In the genomic region with DNA sequence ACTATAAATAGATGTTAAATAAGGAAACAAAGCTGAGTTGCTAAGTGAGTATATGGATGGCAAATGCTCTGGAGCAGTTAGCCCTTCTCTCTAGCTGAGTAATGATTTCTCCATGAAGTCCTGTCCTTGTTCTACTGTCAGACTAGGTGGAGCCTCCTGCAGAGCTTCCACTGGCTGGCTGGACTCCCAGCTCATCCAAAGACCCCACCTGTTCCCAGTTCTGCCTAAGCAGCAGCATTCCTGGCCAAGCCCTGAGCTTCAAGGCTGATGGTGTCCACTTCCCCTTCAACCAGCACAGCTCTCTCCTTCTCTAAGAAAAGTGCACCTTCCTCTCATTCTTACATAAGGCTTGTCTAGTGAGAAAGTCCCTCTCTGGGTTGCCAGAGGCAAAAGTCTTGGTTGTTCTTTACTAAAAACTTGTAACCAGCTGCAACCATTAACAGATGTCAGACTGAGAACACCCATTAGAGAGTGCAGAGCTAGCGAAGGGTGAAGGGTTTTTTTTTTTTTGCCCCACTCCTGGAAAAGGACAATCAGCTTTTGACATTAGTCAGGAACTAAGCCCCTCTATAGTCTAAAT, we compare ENCODE assay signal across 12 cellular contexts. TPM values are rescaled to one million over a fixed set of nuclear protein-coding genes. Genes with fewer than 3 reads are reported as not detected.
DNase-seq lines count a peak whose midpoint lies in the region; ATAC-seq and TF ChIP-seq lines count a peak whose summit lies in the region.
"Had no signal": no experiment of that assay in that cellular context is flagged by ENCODE, and none has a peak within 500 bp of the region (broad histone marks: within the 10 kb centered on the region; RNA-seq: fewer than 3 reads in every experiment).

No MANE protein-coding gene starts in this region.

- H4K20me1 ChIP-seq in DOHH2 (ENCODE audit: control insufficient read depth, insufficient read depth, low read depth, low read length) (no peaks in the 10 kb centered on the region), mammary epithelial cell (ENCODE audit: insufficient read depth, low read length) (no peaks in the 10 kb centered on the region)

- no peak overlapping the region for H3K4me3 Mint-ChIP-seq in MCF 10A (ENCODE audit: unreplicated experiment)
- H3K4me3 Mint-ChIP-seq: neural progenitor cell had no signal

- no peaks in the 10 kb centered on the region for H3K4me1 Mint-ChIP-seq in MCF 10A (ENCODE audit: insufficient read depth, unreplicated experiment)

- no peak overlapping the region for H3K9ac ChIP-seq in mammary epithelial cell (ENCODE audit: insufficient read depth, low read length)
- H3K9ac ChIP-seq: neural progenitor cell had no signal

- no peaks in the 10 kb centered on the region for H3K27me3 Mint-ChIP-seq in MCF 10A (ENCODE audit: insufficient read depth, unreplicated experiment)

- CTCF ChIA-PET in MCF 10A (lab: Yijun Ruan, JAX): interaction anchor here (0.6 to 1.5 kb wide), 2 partner anchors 9 to 144 kb away, joined by 3 to 8 read pairs; no protein-coding TSS in a partner anchor
- CTCF ChIA-PET in mammary epithelial cell (lab: Charles Lee; ENCODE audit: low non-redundant PET): no interaction called here

- TF ChIP-seq CTCF in DOHH2 (IDR thresholded peaks at IDR 0.05; ENCODE audit: low read depth, low read length, poor library complexity, severe bottlenecking) (no peak), esophagus muscularis mucosa (IDR thresholded peaks at IDR 0.05) (no peak), MCF 10A (IDR thresholded peaks at IDR 0.05; ENCODE audit: unreplicated experiment) (no peak), mammary epithelial cell (conservative IDR thresholded peaks at IDR 0.05 in 1 of 2, IDR thresholded peaks at IDR 0.05 in 1 of 2; ENCODE audit: extremely low read depth in 1 of 2, insufficient read depth in 1 of 2, low read depth in 1 of 2, low read length in 2 of 2) (no peak)

- no peak overlapping the region for H3K27ac Mint-ChIP-seq in MCF 10A (ENCODE audit: low read depth, unreplicated experiment)
- H3K27ac Mint-ChIP-seq: neural progenitor cell had no signal

- no peaks in the 10 kb centered on the region for H3K9me3 ChIP-seq in DOHH2 (ENCODE audit: control insufficient read depth, insufficient read depth, low read length)
- H3K9me3 ChIP-seq in esophagus muscularis mucosa: no peaks in the 10 kb centered on the region
- no peaks in the 10 kb centered on the region for H3K9me3 ChIP-seq in mammary epithelial cell (replicated peaks; ENCODE audit: insufficient read depth, low read length)

- intact Hi-C loops in esophagus muscularis mucosa (cut with DNase I): no loop called here
- intact Hi-C loops in MCF 10A (cut with micrococcal nuclease): no loop called here
- intact Hi-C loops in mammary epithelial cell (cut with micrococcal nuclease): no loop called here

- 90% methylated on average over 1 of the region's 1 CpG for WGBS in esophagus muscularis mucosa
- WGBS in mammary epithelial cell (ENCODE audit: low coverage, missing lambda C conversion rate): 80% methylated on average over 1 of the region's 1 CpG

- DNase-seq in NCI-H446 (lab: John Stamatoyannopoulos, UW): peak; percentile 13 to 37
- no peak for DNase-seq in esophagus muscularis mucosa (ENCODE audit: extremely low spot score)
- no peak for DNase-seq in MCF 10A (ENCODE audit: unreplicated experiment)
- no peak for DNase-seq in EL
- DNase-seq in mammary epithelial cell: no peak
- DNase-seq: DMS153, WERI-Rb-1 had no signal

- no peaks in the 10 kb centered on the region for H3K36me3 ChIP-seq in DOHH2 (ENCODE audit: control insufficient read depth, low read length)
- H3K36me3 ChIP-seq in esophagus muscularis mucosa: no peaks in the 10 kb centered on the region
- no peaks in the 10 kb centered on the region for H3K36me3 ChIP-seq in mammary epithelial cell (ENCODE audit: insufficient read depth, low read length)
- H3K36me3 ChIP-seq: neural progenitor cell, WERI-Rb-1 had no signal

- no peak for TF ChIP-seq POLR2A in esophagus muscularis mucosa (IDR thresholded peaks at IDR 0.05; ENCODE audit: low read depth)

- H3K79me2 ChIP-seq in DOHH2 (ENCODE audit: control insufficient read depth, low read length) (no peaks in the 10 kb centered on the region), mammary epithelial cell (ENCODE audit: insufficient read depth, low read length) (no peaks in the 10 kb centered on the region)

- H2AFZ ChIP-seq in mammary epithelial cell (ENCODE audit: low read depth, low read length): no peak overlapping the region

- BruUV-seq in MCF 10A (replicated peaks; lab: Mats Ljungman, UMichigan): no TSS peak
- BruUV-seq in mammary epithelial cell (replicated peaks; lab: Mats Ljungman, UMichigan): no TSS peak

- H3K4me2 ChIP-seq in DOHH2 (ENCODE audit: low read length) (peak overlapping the region; percentile 38), mammary epithelial cell (ENCODE audit: insufficient read depth, low read depth, low read length) (no peak overlapping the region)
- H3K4me2 ChIP-seq: neural progenitor cell had no signal

- H3K4me1 ChIP-seq in DOHH2 (ENCODE audit: control insufficient read depth, low read length) (peaks cover 79% of the 10 kb centered on the region), esophagus muscularis mucosa (no peaks in the 10 kb centered on the region), mammary epithelial cell (ENCODE audit: insufficient read depth, low read length) (no peaks in the 10 kb centered on the region)
- H3K4me1 ChIP-seq: neural progenitor cell had no signal

- peak; percentile 47 for ATAC-seq in GM19035 (IDR thresholded peaks at IDR 0.05; ENCODE audit: unreplicated experiment)
- peak; percentile 59 for ATAC-seq in HG02870 (IDR thresholded peaks at IDR 0.05; ENCODE audit: unreplicated experiment)

- peaks cover 10% of the 10 kb centered on the region for H3K9me3 Mint-ChIP-seq in MCF 10A (ENCODE audit: unreplicated experiment)

- no peaks in the 10 kb centered on the region for H3K36me3 Mint-ChIP-seq in MCF 10A (ENCODE audit: insufficient read depth, unreplicated experiment)

- no peak for TF ChIP-seq EP300 in esophagus muscularis mucosa (IDR thresholded peaks at IDR 0.05)

- in situ Hi-C loops in mammary epithelial cell (cut with MboI; ENCODE audit: low sequenced_read_pairs in 2 of 2): no loop called here

- H3K9me2 ChIP-seq in DOHH2 (replicated peaks; ENCODE audit: control insufficient read depth, low read length): no peaks in the 10 kb centered on the region

- H3K27me3 ChIP-seq in DOHH2 (ENCODE audit: control insufficient read depth, low read length) (no peaks in the 10 kb centered on the region), esophagus muscularis mucosa (no peaks in the 10 kb centered on the region), mammary epithelial cell (ENCODE audit: insufficient read depth, low read length) (no peaks in the 10 kb centered on the region)
- H3K27me3 ChIP-seq: neural progenitor cell had no signal

- H3K4me3 ChIP-seq in DOHH2 (ENCODE audit: low read length) (no peak overlapping the region), esophagus muscularis mucosa (no peak overlapping the region), mammary epithelial cell (replicated peaks in 1 of 3; ENCODE audit: insufficient read depth in 1 of 3, low read depth in 2 of 3, low read length in 3 of 3) (no peak overlapping the region)
- H3K4me3 ChIP-seq: neural progenitor cell had no signal

- dilution Hi-C loops in mammary epithelial cell (cut with HindIII; ENCODE audit: low sequenced_read_pairs): no loop called here

- H3K27ac ChIP-seq in DOHH2 (ENCODE audit: low read depth, low read length) (no peak overlapping the region), esophagus muscularis mucosa (replicated peaks in 1 of 4) (no peak overlapping the region), mammary epithelial cell (ENCODE audit: insufficient read depth, low read depth, low read length) (no peak overlapping the region)
- H3K27ac ChIP-seq: neural progenitor cell, WERI-Rb-1 had no signal

- 0 out of 2 replicates have a peak, but pooled peaks cover 3% of the 10 kb centered on the region for H3F3A ChIP-seq in DOHH2 (ENCODE audit: control insufficient read depth, insufficient read depth)

- POLR2A ChIA-PET in MCF 10A (lab: Yijun Ruan, JAX): no interaction called here

RNA-seq across cellular contexts. Expression of a gene that starts 58.9 kb away (rescaled TPM):
- total RNA-seq in esophagus muscularis mucosa (10 to 100 TPM in 1 of 4 donors, 1 to 10 TPM in 3; 4.2 to 11.8 (median 5.6) TPM), MCF 10A (2022) (0.54 and 1.1 TPM in 2 replicates), mammary epithelial cell (not detected)
- 0.03 TPM for polyA plus RNA-seq in mammary epithelial cell
- not detected for polyA minus RNA-seq in mammary epithelial cell
- total RNA-seq: fibroblast of villous mesenchyme had no signal

Comparison
In these comparisons a context has a peak if more than half of its experiments do, and no peak if none do; other contexts are left out.
1. DNase-seq: peak in NCI-H446 (2 of 2); none in esophagus muscularis mucosa (single experiment), MCF 10A (single experiment), EL (single experiment) and mammary epithelial cell (single experiment).